Comparison of ENCODE assay signal across 13 cellular contexts in the genomic region with DNA sequence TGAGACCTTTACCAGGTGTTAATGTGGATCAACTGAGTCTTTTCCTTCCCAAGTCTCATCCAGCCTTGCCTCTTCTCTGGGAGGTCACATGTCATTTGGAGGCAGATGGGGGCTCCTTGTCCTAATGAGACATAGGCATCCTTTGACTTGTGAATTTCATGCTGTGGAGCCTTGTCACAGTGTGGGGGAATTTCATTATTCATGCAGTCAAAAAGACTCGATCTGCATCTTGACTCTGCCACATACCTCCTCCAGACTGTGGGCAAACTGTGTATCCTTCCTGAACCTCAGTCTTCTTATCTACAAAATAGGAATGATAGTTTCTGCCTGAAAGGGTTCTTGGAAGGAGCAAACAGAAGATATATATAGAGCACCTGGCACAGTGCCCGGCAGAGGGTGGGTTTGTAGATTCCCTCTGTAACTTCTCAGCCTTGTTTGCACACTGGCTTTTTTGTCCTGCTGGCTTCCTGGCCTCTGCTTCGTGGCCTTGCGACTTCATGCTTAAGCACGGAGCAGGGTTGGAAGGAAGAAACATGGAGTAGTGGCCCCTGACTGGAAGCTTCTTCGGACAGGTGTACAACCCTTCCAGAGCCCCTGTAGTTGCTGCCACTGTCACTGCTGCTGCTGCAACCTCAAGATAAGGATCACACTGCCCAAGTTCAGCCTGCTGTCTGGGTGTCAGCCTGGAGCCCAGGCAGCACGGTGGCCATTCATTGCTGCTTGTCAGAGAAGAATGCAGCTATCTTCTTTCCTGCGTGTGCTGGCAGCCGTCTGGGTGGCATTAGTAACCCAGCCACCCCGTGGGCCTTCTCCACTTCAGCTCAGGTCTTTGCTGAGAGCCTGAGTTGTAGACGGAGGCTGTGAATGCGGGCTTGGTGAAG.
DNase-seq lines count a peak whose midpoint lies in the region; ATAC-seq and TF ChIP-seq lines count a peak whose summit lies in the region.
"Had no signal": no experiment of that assay in that cellular context is flagged by ENCODE, and none has a peak within 500 bp of the region (broad histone marks: within the 10 kb centered on the region; RNA-seq: fewer than 3 reads in every experiment).

No MANE protein-coding gene starts in this region.

- no peaks in the 10 kb centered on the region for H3K9me3 Mint-ChIP-seq in activated T-helper 17 cell treated with anti-CD3 and anti-CD28 coated beads, Interleukin-2, amount 50 U/mL, for 72 hours
- H3K9me3 Mint-ChIP-seq: activated CD4-positive, alpha-beta T cell treated with anti-CD3 and anti-CD28 coated beads, Interleukin-2, amount 10 ng/mL, durations not matched to agents 24 days and 14 days had no signal

- TF ChIP-seq CTCF in heart left ventricle (IDR thresholded peaks at IDR 0.05) (no peak), tibial artery (IDR thresholded peaks at IDR 0.05) (no peak)

- no peaks in the 10 kb centered on the region for H3K27me3 Mint-ChIP-seq in activated T-helper 17 cell treated with anti-CD3 and anti-CD28 coated beads, Interleukin-2, amount 50 U/mL, for 72 hours
- H3K27me3 Mint-ChIP-seq: activated CD4-positive, alpha-beta T cell treated with anti-CD3 and anti-CD28 coated beads, Interleukin-2, amount 10 ng/mL, durations not matched to agents 24 days and 14 days; activated naive CD8-positive, alpha-beta T cell had no signal

- H3K4me3 ChIP-seq in heart left ventricle = no peak overlapping the region
- H3K4me3 ChIP-seq in tibial artery = no peak overlapping the region
- H3K4me3 ChIP-seq: tibial nerve had no signal

- H3K27ac ChIP-seq in heart left ventricle (peak overlapping the region in 9 of 12 donors; percentile 2 to 79 (median 43)), tibial artery (peak overlapping the region; percentile 39 to 75)
- H3K27ac ChIP-seq: RWPE1 had no signal

- H3K27me3 ChIP-seq in heart left ventricle = no peaks in the 10 kb centered on the region
- H3K27me3 ChIP-seq in tibial artery = no peaks in the 10 kb centered on the region
- H3K27me3 ChIP-seq: tibial nerve had no signal

- no peak overlapping the region for H3K4me3 Mint-ChIP-seq in activated T-helper 17 cell treated with anti-CD3 and anti-CD28 coated beads, Interleukin-2, amount 50 U/mL, for 72 hours
- H3K4me3 Mint-ChIP-seq: activated CD4-positive, alpha-beta T cell treated with anti-CD3 and anti-CD28 coated beads, Interleukin-2, amount 10 ng/mL, durations not matched to agents 24 days and 14 days; activated naive CD8-positive, alpha-beta T cell had no signal

- peak; percentile 42 for DNase-seq in activated effector memory CD4-positive, alpha-beta T cell treated with anti-CD3 and anti-CD28 coated beads, Interleukin-2, amount 50 U/mL, for 16 hours
- DNase-seq in activated effector memory CD4-positive, alpha-beta T cell treated with Interleukin-2 at 50 U/mL for 16 hours = no peak
- peak in 1 of 5 donors; percentile 52 for DNase-seq in heart left ventricle
- no peak for DNase-seq in tibial artery
- no peak for DNase-seq in posterior vena cava (ENCODE audit: low spot score)
- DNase-seq: activated CD4-positive, alpha-beta T cell treated with anti-CD3 and anti-CD28 coated beads, Interleukin-2, amount 10 ng/mL, durations not matched to agents 24 days and 14 days; NCI-H2081 had no signal

- 11 to 44% (median 33%) methylated on average over 5 to 12 of the region's 12 CpGs for WGBS in heart left ventricle, 4 donors

- no peaks in the 10 kb centered on the region for H3K9me3 ChIP-seq in heart left ventricle
- H3K9me3 ChIP-seq in tibial artery = no peaks in the 10 kb centered on the region
- H3K9me3 ChIP-seq: tibial nerve had no signal

- peak overlapping the region; percentile 76 for H3K27ac Mint-ChIP-seq in activated T-helper 17 cell treated with anti-CD3 and anti-CD28 coated beads, Interleukin-2, amount 50 U/mL, for 72 hours
- H3K27ac Mint-ChIP-seq: activated CD4-positive, alpha-beta T cell treated with anti-CD3 and anti-CD28 coated beads, Interleukin-2, amount 10 ng/mL, durations not matched to agents 24 days and 14 days; activated naive CD8-positive, alpha-beta T cell had no signal

- TF ChIP-seq POLR2A in heart left ventricle (IDR thresholded peaks at IDR 0.05) = no peak

- H3K4me1 Mint-ChIP-seq in activated T-helper 17 cell treated with anti-CD3 and anti-CD28 coated beads, Interleukin-2, amount 50 U/mL, for 72 hours = peaks cover 17% of the 10 kb centered on the region

- intact Hi-C loops in heart left ventricle (cut with DNase I) (loop anchor here in 1 of 10 donors (5.0 kb wide), 2 partner anchors 34 to 54 kb away; no protein-coding TSS in a partner anchor), tibial artery (cut with DNase I; ENCODE audit: low total_unique reads) (no loop called here), posterior vena cava (cut with DNase I) (no loop called here)

- H3K4me1 ChIP-seq in heart left ventricle (peaks cover 5 to 59% (median 37%) of the 10 kb centered on the region in 12 donors), tibial artery (peaks cover 5 to 65% (median 53%) of the 10 kb centered on the region in 4 donors)

- H3K36me3 ChIP-seq in heart left ventricle = peaks cover 0 to 83% (median 62%) of the 10 kb centered on the region in 9 donors
- H3K36me3 ChIP-seq in tibial artery = peaks cover 61 to 79% (median 76%) of the 10 kb centered on the region in 3 donors

- peaks cover 100% of the 10 kb centered on the region for H3K36me3 Mint-ChIP-seq in activated T-helper 17 cell treated with anti-CD3 and anti-CD28 coated beads, Interleukin-2, amount 50 U/mL, for 72 hours (ENCODE audit: low read depth)

- ATAC-seq in activated T-helper 17 cell treated with anti-CD3 and anti-CD28 coated beads, Interleukin-2, amount 50 U/mL, for 72 hours (replicated peaks) = no peak
- ATAC-seq in heart left ventricle (peak in 2 of 4 donors; percentile 13 to 30), HG03442 (IDR thresholded peaks at IDR 0.05; ENCODE audit: unreplicated experiment) (no peak), GM19395 (IDR thresholded peaks at IDR 0.05; ENCODE audit: unreplicated experiment) (no peak)
